ENCODE assay signal across 13 cellular contexts in the genomic region with DNA sequence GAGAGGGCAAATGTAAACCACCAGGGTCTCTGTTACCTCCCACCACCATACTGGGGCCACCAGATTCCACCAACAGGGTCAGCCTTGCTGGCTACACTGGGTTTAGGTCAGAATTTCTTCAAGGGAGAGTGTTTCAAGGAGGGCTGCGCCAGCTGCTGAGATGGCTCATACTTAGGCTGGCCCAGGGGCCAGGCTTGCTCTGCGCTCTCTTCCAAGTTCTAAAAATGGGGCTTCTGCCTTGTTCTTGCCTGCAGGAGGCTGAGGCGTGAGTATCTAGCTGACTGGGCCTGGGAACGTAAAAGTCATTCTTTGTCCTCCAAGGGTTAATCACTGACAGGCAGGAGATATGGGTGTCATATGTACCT. TPM values are rescaled to one million over a fixed set of nuclear protein-coding genes. Genes with fewer than 3 reads are reported as not detected.
A peak's percentile ranks its signal among the peaks of the same experiment; 100 is the strongest.
DNase-seq lines count a peak whose midpoint lies in the region; ATAC-seq, FAIRE-seq and TF ChIP-seq lines count a peak whose summit lies in the region.
"Had no signal": no experiment of that assay in that cellular context is flagged by ENCODE, and none has a peak within 500 bp of the region (broad histone marks: within the 10 kb centered on the region; RNA-seq: fewer than 3 reads in every experiment).

No MANE protein-coding gene starts in this region.

- H3K4me1 ChIP-seq in thoracic aorta (ENCODE audit: control insufficient read depth in 1 of 2, low read depth in 2 of 2) = peaks cover 42 to 65% of the 10 kb centered on the region in 2 donors
- H3K4me1 ChIP-seq: parathyroid adenoma had no signal

- no peaks in the 10 kb centered on the region for H3K36me3 ChIP-seq in thoracic aorta

- ATAC-seq in thoracic aorta (ENCODE audit: insufficient number of reproducible peaks, low FRiP score, low read depth) (no peak), GM18907 (IDR thresholded peaks at IDR 0.05; ENCODE audit: unreplicated experiment) (no peak), GM18498 (IDR thresholded peaks at IDR 0.05; ENCODE audit: unreplicated experiment) (no peak), HG03097 (IDR thresholded peaks at IDR 0.05; ENCODE audit: low FRiP score, unreplicated experiment) (no peak)

- H3K4me3 Mint-ChIP-seq in HFFc6 = peak overlapping the region; percentile 50
- H3K4me3 Mint-ChIP-seq: immature natural killer cell had no signal

- H3K9me3 ChIP-seq in thoracic aorta = no peaks in the 10 kb centered on the region

- H3K4me1 Mint-ChIP-seq in HFFc6 (ENCODE audit: low read depth) = peaks cover 95% of the 10 kb centered on the region
- H3K4me1 Mint-ChIP-seq: immature natural killer cell had no signal

- FAIRE-seq in D721Med (lab: Jason Lieb, UNC) = no peak

- peak overlapping the region; percentile 16 for H3K27ac ChIP-seq in layer of hippocampus (ENCODE audit: low read depth, low read length)
- H3K27ac ChIP-seq in thoracic aorta = peak overlapping the region; percentile 95 to 98
- H3K27ac ChIP-seq: parathyroid adenoma had no signal

- no peak overlapping the region for H3K4me3 ChIP-seq in astrocyte of the cerebellum (ENCODE audit: low read depth, low read length)
- H3K4me3 ChIP-seq in thoracic aorta = peak overlapping the region; percentile 24

- peaks cover 1% of the 10 kb centered on the region; the same call in 1 of the 2 replicates for H3K27me3 Mint-ChIP-seq in HFFc6 (ENCODE audit: insufficient read depth)

- H3K36me3 Mint-ChIP-seq in HFFc6 (ENCODE audit: low read depth) = peaks cover 32% of the 10 kb centered on the region

- H3K27ac Mint-ChIP-seq in HFFc6 = peak overlapping the region; percentile 97
- H3K27ac Mint-ChIP-seq: immature natural killer cell had no signal

- DNase-seq in HFFc6 (no peak), astrocyte of the cerebellum (ENCODE audit: low read depth) (no peak), thoracic aorta (ENCODE audit: low spot score) (no peak), D721Med (ENCODE audit: insufficient read length, low spot score) (no peak)
- DNase-seq: activated CD4-positive, alpha-beta T cell treated with anti-CD3 and anti-CD28 coated beads for 4 hours; DMS153; immature natural killer cell; NCI-H2081 treated with DMSO at 0.1 percent for 48 hours had no signal

- TF ChIP-seq CTCF in HFFc6 (IDR thresholded peaks at IDR 0.05) (no peak), astrocyte of the cerebellum (IDR thresholded peaks at IDR 0.05; ENCODE audit: low read depth, low read length, missing control alignments) (peak; percentile 21), thoracic aorta (IDR thresholded peaks at IDR 0.05) (no peak), D721Med (IDR thresholded peaks at IDR 0.05; ENCODE audit: insufficient read depth, missing control alignments) (no peak)

- H3K9me3 Mint-ChIP-seq in HFFc6 = no peaks in the 10 kb centered on the region
- H3K9me3 Mint-ChIP-seq: immature natural killer cell had no signal

- H3K27me3 ChIP-seq in layer of hippocampus (ENCODE audit: control insufficient read depth, insufficient read depth, low read length) (no peaks in the 10 kb centered on the region), thoracic aorta (replicated peaks; ENCODE audit: insufficient read depth) (no peaks in the 10 kb centered on the region)

- in situ Hi-C loops in astrocyte of the cerebellum (cut with HindIII; ENCODE audit: low sequenced_read_pairs) = no loop called here

RNA-seq across cellular contexts. Expression of gene MRPL33, which starts 28.1 kb away (rescaled TPM):
- 100 to 1,000 TPM; 106 to 151 (median 128) TPM for total RNA-seq in HFFc6 (2021; fragmentation: NEBNext Ultra II Directional; extraction: Animal tissue kit (Norgen Biotek cat#: 25700))
- total RNA-seq in thoracic aorta = 100 to 1,000 TPM in 1 of 2 donors, 10 to 100 TPM in 1; 99.5 to 118 TPM
